Comparison of ENCODE assay signal across 1 cellular context in the genomic region with DNA sequence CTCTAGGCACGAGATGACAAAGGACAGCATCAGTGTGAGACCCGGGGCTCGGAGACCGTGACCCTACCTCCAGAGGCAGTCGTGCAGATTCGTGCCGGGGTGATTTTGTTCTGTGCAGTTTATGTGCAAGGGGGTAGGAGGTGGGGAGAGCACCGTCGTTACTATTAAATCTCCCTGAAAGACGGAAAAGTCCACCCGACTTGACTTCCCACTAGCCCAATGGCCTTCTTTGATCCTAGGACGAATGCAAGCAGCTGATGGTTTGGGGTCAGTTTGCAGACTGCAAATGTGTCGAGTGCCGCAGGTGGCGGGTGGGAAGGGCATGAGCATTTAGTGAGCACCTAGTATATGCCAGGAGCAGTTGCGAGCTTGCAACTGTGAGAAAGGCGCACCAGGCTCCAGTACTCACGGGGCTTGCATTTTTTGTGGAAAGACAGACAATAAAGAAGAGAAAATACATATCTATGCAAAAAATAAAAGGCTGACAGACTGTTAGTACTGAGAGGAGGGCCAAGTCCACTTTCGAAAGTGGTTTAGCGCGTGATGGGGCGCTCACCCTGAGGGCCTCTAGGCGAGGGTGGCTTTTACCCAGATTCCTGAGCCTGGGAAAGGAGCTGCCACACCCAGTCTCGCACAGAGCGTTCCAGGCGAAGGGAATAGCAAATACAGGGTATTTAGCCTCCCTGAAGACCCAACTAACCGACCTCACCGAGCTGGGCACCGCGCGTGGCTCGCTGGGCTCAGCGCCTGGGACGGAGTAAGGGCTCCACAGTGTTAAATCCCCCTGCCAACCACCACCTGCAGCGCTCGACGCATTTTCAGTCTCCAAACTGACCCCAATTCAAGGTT.
A peak's percentile ranks its signal among the peaks of the same experiment; 100 is the strongest.
TF ChIP-seq lines count a peak whose summit lies in the region.

No MANE protein-coding gene starts in this region.

TF ChIP-seq in K562, 482 proteins besides CTCF, POLR2A, EP300 and RAD21 (continued from another document and continues in another):
- TF ChIP-seq, protein P1, sequence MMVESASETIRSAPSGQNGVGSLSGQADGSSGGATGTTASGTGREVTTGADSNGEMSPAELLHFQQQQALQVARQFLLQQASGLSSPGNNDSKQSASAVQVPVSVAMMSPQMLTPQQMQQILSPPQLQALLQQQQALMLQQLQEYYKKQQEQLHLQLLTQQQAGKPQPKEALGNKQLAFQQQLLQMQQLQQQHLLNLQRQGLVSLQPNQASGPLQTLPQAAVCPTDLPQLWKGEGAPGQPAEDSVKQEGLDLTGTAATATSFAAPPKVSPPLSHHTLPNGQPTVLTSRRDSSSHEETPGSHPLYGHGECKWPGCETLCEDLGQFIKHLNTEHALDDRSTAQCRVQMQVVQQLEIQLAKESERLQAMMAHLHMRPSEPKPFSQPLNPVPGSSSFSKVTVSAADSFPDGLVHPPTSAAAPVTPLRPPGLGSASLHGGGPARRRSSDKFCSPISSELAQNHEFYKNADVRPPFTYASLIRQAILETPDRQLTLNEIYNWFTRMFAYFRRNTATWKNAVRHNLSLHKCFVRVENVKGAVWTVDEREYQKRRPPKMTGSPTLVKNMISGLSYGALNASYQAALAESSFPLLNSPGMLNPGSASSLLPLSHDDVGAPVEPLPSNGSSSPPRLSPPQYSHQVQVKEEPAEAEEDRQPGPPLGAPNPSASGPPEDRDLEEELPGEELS (CRISPR knock-in tag; IDR thresholded peaks at IDR 0.05; ENCODE audit: borderline replicate concordance) = peak; percentile 31; the same call in 1 of the 2 replicates
- no peak for TF ChIP-seq CSDE1 (IDR thresholded peaks at IDR 0.05)
- no peak for TF ChIP-seq PML (IDR thresholded peaks at IDR 0.05; ENCODE audit: low read length)
- no peak for TF ChIP-seq ZNF431 (CRISPR knock-in tag; IDR thresholded peaks at IDR 0.05)
- no peak for TF ChIP-seq TEAD2 (tag; IDR thresholded peaks at IDR 0.05)
- TF ChIP-seq, protein P2, sequence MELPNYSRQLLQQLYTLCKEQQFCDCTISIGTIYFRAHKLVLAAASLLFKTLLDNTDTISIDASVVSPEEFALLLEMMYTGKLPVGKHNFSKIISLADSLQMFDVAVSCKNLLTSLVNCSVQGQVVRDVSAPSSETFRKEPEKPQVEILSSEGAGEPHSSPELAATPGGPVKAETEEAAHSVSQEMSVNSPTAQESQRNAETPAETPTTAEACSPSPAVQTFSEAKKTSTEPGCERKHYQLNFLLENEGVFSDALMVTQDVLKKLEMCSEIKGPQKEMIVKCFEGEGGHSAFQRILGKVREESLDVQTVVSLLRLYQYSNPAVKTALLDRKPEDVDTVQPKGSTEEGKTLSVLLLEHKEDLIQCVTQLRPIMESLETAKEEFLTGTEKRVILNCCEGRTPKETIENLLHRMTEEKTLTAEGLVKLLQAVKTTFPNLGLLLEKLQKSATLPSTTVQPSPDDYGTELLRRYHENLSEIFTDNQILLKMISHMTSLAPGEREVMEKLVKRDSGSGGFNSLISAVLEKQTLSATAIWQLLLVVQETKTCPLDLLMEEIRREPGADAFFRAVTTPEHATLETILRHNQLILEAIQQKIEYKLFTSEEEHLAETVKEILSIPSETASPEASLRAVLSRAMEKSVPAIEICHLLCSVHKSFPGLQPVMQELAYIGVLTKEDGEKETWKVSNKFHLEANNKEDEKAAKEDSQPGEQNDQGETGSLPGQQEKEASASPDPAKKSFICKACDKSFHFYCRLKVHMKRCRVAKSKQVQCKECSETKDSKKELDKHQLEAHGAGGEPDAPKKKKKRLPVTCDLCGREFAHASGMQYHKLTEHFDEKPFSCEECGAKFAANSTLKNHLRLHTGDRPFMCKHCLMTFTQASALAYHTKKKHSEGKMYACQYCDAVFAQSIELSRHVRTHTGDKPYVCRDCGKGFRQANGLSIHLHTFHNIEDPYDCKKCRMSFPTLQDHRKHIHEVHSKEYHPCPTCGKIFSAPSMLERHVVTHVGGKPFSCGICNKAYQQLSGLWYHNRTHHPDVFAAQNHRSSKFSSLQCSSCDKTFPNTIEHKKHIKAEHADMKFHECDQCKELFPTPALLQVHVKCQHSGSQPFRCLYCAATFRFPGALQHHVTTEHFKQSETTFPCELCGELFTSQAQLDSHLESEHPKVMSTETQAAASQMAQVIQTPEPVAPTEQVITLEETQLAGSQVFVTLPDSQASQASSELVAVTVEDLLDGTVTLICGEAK (IDR thresholded peaks at IDR 0.05) = peak; percentile 42; the same call in 1 of the 2 replicates
- TF ChIP-seq, protein P2 (CRISPR knock-in tag; IDR thresholded peaks at IDR 0.05) = no peak
- 0 out of 2 replicates have a peak, but pooled peaks have one; percentile 2 for TF ChIP-seq CTBP1 (IDR thresholded peaks at IDR 0.05; ENCODE audit: borderline replicate concordance)
- TF ChIP-seq, protein P3, sequence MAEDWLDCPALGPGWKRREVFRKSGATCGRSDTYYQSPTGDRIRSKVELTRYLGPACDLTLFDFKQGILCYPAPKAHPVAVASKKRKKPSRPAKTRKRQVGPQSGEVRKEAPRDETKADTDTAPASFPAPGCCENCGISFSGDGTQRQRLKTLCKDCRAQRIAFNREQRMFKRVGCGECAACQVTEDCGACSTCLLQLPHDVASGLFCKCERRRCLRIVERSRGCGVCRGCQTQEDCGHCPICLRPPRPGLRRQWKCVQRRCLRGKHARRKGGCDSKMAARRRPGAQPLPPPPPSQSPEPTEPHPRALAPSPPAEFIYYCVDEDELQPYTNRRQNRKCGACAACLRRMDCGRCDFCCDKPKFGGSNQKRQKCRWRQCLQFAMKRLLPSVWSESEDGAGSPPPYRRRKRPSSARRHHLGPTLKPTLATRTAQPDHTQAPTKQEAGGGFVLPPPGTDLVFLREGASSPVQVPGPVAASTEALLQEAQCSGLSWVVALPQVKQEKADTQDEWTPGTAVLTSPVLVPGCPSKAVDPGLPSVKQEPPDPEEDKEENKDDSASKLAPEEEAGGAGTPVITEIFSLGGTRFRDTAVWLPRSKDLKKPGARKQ (CRISPR knock-in tag; IDR thresholded peaks at IDR 0.05) = 0 out of 2 replicates have a peak, but pooled peaks have one; percentile 18
- TF ChIP-seq FOXA3 (CRISPR knock-in tag; conservative IDR thresholded peaks at IDR 0.05 in 1 of 2, IDR thresholded peaks at IDR 0.05 in 1 of 2) = no peak
- TF ChIP-seq, protein P4, sequence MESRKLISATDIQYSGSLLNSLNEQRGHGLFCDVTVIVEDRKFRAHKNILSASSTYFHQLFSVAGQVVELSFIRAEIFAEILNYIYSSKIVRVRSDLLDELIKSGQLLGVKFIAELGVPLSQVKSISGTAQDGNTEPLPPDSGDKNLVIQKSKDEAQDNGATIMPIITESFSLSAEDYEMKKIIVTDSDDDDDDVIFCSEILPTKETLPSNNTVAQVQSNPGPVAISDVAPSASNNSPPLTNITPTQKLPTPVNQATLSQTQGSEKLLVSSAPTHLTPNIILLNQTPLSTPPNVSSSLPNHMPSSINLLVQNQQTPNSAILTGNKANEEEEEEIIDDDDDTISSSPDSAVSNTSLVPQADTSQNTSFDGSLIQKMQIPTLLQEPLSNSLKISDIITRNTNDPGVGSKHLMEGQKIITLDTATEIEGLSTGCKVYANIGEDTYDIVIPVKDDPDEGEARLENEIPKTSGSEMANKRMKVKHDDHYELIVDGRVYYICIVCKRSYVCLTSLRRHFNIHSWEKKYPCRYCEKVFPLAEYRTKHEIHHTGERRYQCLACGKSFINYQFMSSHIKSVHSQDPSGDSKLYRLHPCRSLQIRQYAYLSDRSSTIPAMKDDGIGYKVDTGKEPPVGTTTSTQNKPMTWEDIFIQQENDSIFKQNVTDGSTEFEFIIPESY (CRISPR knock-in tag; IDR thresholded peaks at IDR 0.05) = peak; percentile 83
- no peak for TF ChIP-seq SMARCE1 (IDR thresholded peaks at IDR 0.05)
- TF ChIP-seq HNRNPLL (IDR thresholded peaks at IDR 0.05; ENCODE audit: low read depth, low read length, poor library complexity, severe bottlenecking) = peak; percentile 3
- TF ChIP-seq, protein P5, sequence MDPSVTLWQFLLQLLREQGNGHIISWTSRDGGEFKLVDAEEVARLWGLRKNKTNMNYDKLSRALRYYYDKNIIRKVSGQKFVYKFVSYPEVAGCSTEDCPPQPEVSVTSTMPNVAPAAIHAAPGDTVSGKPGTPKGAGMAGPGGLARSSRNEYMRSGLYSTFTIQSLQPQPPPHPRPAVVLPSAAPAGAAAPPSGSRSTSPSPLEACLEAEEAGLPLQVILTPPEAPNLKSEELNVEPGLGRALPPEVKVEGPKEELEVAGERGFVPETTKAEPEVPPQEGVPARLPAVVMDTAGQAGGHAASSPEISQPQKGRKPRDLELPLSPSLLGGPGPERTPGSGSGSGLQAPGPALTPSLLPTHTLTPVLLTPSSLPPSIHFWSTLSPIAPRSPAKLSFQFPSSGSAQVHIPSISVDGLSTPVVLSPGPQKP (CRISPR knock-in tag; IDR thresholded peaks at IDR 0.05) = no peak
- TF ChIP-seq ZKSCAN8 (CRISPR knock-in tag; IDR thresholded peaks at IDR 0.05) = 0 out of 2 replicates have a peak, but pooled peaks have one; percentile 43
- TF ChIP-seq L3MBTL2 (IDR thresholded peaks at IDR 0.05) = no peak
- TF ChIP-seq SAP30 (IDR thresholded peaks at IDR 0.05; ENCODE audit: borderline replicate concordance, insufficient read depth, low read depth, low read length, poor library complexity, severe bottlenecking) = peak; percentile 22
- TF ChIP-seq, protein P6, sequence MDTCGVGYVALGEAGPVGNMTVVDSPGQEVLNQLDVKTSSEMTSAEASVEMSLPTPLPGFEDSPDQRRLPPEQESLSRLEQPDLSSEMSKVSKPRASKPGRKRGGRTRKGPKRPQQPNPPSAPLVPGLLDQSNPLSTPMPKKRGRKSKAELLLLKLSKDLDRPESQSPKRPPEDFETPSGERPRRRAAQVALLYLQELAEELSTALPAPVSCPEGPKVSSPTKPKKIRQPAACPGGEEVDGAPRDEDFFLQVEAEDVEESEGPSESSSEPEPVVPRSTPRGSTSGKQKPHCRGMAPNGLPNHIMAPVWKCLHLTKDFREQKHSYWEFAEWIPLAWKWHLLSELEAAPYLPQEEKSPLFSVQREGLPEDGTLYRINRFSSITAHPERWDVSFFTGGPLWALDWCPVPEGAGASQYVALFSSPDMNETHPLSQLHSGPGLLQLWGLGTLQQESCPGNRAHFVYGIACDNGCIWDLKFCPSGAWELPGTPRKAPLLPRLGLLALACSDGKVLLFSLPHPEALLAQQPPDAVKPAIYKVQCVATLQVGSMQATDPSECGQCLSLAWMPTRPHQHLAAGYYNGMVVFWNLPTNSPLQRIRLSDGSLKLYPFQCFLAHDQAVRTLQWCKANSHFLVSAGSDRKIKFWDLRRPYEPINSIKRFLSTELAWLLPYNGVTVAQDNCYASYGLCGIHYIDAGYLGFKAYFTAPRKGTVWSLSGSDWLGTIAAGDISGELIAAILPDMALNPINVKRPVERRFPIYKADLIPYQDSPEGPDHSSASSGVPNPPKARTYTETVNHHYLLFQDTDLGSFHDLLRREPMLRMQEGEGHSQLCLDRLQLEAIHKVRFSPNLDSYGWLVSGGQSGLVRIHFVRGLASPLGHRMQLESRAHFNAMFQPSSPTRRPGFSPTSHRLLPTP (IDR thresholded peaks at IDR 0.05; ENCODE audit: borderline replicate concordance, extremely low read depth, insufficient read length) = no peak
- TF ChIP-seq, protein P7, sequence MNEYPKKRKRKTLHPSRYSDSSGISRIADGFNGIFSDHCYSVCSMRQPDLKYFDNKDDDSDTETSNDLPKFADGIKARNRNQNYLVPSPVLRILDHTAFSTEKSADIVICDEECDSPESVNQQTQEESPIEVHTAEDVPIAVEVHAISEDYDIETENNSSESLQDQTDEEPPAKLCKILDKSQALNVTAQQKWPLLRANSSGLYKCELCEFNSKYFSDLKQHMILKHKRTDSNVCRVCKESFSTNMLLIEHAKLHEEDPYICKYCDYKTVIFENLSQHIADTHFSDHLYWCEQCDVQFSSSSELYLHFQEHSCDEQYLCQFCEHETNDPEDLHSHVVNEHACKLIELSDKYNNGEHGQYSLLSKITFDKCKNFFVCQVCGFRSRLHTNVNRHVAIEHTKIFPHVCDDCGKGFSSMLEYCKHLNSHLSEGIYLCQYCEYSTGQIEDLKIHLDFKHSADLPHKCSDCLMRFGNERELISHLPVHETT (CRISPR knock-in tag; conservative IDR thresholded peaks at IDR 0.05 in 1 of 2, IDR thresholded peaks at IDR 0.05 in 1 of 2) = no peak
- TF ChIP-seq MAFG (tag; conservative IDR thresholded peaks at IDR 0.05) = no peak
- TF ChIP-seq GABPB1 (CRISPR knock-in tag; IDR thresholded peaks at IDR 0.05) = 0 out of 2 replicates have a peak, but pooled peaks have one; percentile 8
- no peak for TF ChIP-seq NFE2L1 (tag; IDR thresholded peaks at IDR 0.05; ENCODE audit: borderline replicate concordance, low read depth)
- TF ChIP-seq, protein P8, sequence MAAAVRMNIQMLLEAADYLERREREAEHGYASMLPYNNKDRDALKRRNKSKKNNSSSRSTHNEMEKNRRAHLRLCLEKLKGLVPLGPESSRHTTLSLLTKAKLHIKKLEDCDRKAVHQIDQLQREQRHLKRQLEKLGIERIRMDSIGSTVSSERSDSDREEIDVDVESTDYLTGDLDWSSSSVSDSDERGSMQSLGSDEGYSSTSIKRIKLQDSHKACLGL (CRISPR knock-in tag; IDR thresholded peaks at IDR 0.05; ENCODE audit: borderline replicate concordance, poor library complexity, severe bottlenecking) = no peak
- TF ChIP-seq TCF7 (IDR thresholded peaks at IDR 0.05; ENCODE audit: borderline replicate concordance) = no peak
- no peak for TF ChIP-seq BHLHE40 (IDR thresholded peaks at IDR 0.05; ENCODE audit: low read length)
- TF ChIP-seq ZNF143 (CRISPR knock-in tag; IDR thresholded peaks at IDR 0.05) = no peak
- TF ChIP-seq RBM25 (IDR thresholded peaks at IDR 0.05; ENCODE audit: low read depth, low read length, severe bottlenecking) = peak; percentile 16
- TF ChIP-seq MTA3 (IDR thresholded peaks at IDR 0.05; ENCODE audit: borderline replicate concordance) = no peak
- TF ChIP-seq RHOXF2B (CRISPR knock-in tag; conservative IDR thresholded peaks at IDR 0.05) = no peak
- TF ChIP-seq MYC (IDR thresholded peaks at IDR 0.05; ENCODE audit: low read depth, low read length) = no peak
- no peak for TF ChIP-seq MYC (CRISPR knock-in tag; IDR thresholded peaks at IDR 0.05; ENCODE audit: borderline replicate concordance, low read depth)
